8 cellular contexts compared by ENCODE assay signal in the genomic region with DNA sequence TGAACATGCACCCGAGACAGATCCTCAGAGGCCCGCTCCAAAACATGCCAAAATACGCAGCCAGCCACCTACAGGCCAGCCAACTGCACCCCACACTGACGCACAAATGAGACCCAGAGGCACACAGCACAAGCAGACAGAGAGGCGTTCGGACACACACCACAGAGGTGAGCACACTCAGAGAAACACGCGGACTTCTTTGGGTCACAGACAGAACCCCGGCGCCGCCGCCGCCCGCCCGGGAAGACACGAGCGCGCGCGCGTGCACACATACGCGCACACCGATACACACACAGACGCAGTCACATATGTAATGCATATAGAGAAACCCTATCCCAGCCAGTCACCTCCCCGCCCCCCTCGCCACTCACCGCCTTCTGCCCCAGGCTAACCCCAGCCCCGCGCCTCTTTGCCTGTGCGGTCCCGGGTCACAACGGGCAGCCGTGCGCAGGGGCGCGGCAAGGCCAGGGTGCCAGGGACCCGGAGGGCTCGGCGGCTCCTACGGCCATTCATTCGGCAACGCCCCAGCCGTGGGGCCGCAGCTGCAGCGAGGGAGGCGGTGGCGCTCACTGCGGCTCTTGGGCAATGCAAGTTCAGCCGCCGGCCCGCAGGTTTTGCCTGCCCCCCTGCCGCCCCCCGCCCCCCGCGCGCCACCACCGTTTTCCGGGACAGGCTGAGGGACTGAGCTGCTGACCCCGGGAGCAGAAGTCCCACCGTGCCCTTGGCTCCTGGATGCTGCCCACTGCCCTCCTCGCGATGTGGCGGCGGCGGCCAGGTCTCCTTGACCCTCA. TPM values are rescaled to one million over a fixed set of nuclear protein-coding genes. Genes with fewer than 3 reads are reported as not detected.
DNase-seq lines count a peak whose midpoint lies in the region; ATAC-seq and TF ChIP-seq lines count a peak whose summit lies in the region.

No MANE protein-coding gene starts in this region.

- H3K9ac ChIP-seq in MM.1S (ENCODE audit: low read length), result peak overlapping the region; percentile 84

- H3K9me2 ChIP-seq in MM.1S (replicated peaks; ENCODE audit: insufficient read depth, low read length), result no peaks in the 10 kb centered on the region

- DNase-seq in AG04449 (ENCODE audit: low read depth, low spot score) (no peak), MM.1S (peak; percentile 68), coronary artery (ENCODE audit: low spot score) (no peak), lung (ENCODE audit: low spot score) (no peak), GM19238 (ENCODE audit: insufficient read length, low spot score) (no peak)
- DNase-seq in activated CD4-positive, alpha-beta T cell treated with anti-CD3 and anti-CD28 coated beads for 1 hour, result peak; percentile 34
- DNase-seq in stimulated activated naive B cell treated with anti-CD40 and anti-IgM and Interleukin-4, amounts not matched to agents 10 μg/mL and 1 μg/mL and 100 μg/mL, for 72 hours, result no peak

- no peaks in the 10 kb centered on the region for H3K27me3 Mint-ChIP-seq in stimulated activated naive B cell treated with anti-CD40 and anti-IgM and Interleukin-4, amounts not matched to agents 10 μg/mL and 1 μg/mL and 100 μg/mL, for 72 hours

- POLR2A ChIA-PET in AG04449 (lab: Yijun Ruan, JAX), result interaction anchor here (1.0 to 1.8 kb wide), 3 partner anchors 17 to 100 kb away, joined by 4 to 9 read pairs (median 4); a partner anchor contains a TSS

- H3K4me3 Mint-ChIP-seq in stimulated activated naive B cell treated with anti-CD40 and anti-IgM and Interleukin-4, amounts not matched to agents 10 μg/mL and 1 μg/mL and 100 μg/mL, for 72 hours, result peak overlapping the region; percentile 88 to 97

- peak; percentile 33 for ATAC-seq in GM18517 (IDR thresholded peaks at IDR 0.05; ENCODE audit: unreplicated experiment)
- ATAC-seq in lung (ENCODE audit: insufficient read depth, low FRiP score), result peak; percentile 55
- ATAC-seq in stimulated activated naive B cell treated with anti-CD40 and anti-IgM and Interleukin-4, amounts not matched to agents 10 μg/mL and 1 μg/mL and 100 μg/mL, for 72 hours (replicated peaks), result peak; percentile 49 to 55

- CTCF ChIA-PET in AG04449 (lab: Yijun Ruan, JAX), result no interaction called here

- peaks cover 20% of the 10 kb centered on the region for H3F3A ChIP-seq in MM.1S (ENCODE audit: insufficient read depth, low read length)

- H3K4me3 ChIP-seq in AG04449 (ENCODE audit: low read depth, low read length) (peak overlapping the region; percentile 69), MM.1S (ENCODE audit: low read length) (peak overlapping the region; percentile 78), coronary artery (peak overlapping the region; percentile 86), lung (peak overlapping the region; percentile 71)

- H3K4me1 ChIP-seq in MM.1S (ENCODE audit: low read length), result peaks cover 20% of the 10 kb centered on the region
- no peaks in the 10 kb centered on the region for H3K4me1 ChIP-seq in lung (ENCODE audit: control insufficient read depth in 2 of 2, insufficient read depth in 2 of 2, low read length in 2 of 2)

- H3K9me3 ChIP-seq in MM.1S (replicated peaks; ENCODE audit: insufficient read depth, low read length) (no peaks in the 10 kb centered on the region), lung (ENCODE audit: control insufficient read depth in 2 of 2, insufficient read depth in 1 of 2, low read length in 1 of 2) (peaks cover 0 to 3% of the 10 kb centered on the region in 2 donors)

- H3K4me1 Mint-ChIP-seq in stimulated activated naive B cell treated with anti-CD40 and anti-IgM and Interleukin-4, amounts not matched to agents 10 μg/mL and 1 μg/mL and 100 μg/mL, for 72 hours, result peaks cover 50 to 60% of the 10 kb centered on the region in 2 donors

- H2AFZ ChIP-seq in MM.1S (ENCODE audit: low read length), result no peak overlapping the region; the same call in 1 of the 2 replicates

- H3K27me3 ChIP-seq in MM.1S (replicated peaks; ENCODE audit: insufficient read depth, low read length) (no peaks in the 10 kb centered on the region), lung (ENCODE audit: control insufficient read depth, insufficient read depth) (no peaks in the 10 kb centered on the region)

- peaks cover 5% of the 10 kb centered on the region; the same call in 1 of the 2 replicates for H3K36me3 ChIP-seq in MM.1S (replicated peaks; ENCODE audit: insufficient read depth, low read length)
- H3K36me3 ChIP-seq in lung (ENCODE audit: control insufficient read depth in 2 of 2, insufficient read depth in 2 of 2, low read length in 2 of 2), result no peaks in the 10 kb centered on the region

- no peaks in the 10 kb centered on the region for H4K20me1 ChIP-seq in MM.1S (ENCODE audit: insufficient read depth, low read length)

- peak overlapping the region; percentile 96 for H3K4me2 ChIP-seq in MM.1S (ENCODE audit: low read depth, low read length)

- no peaks in the 10 kb centered on the region for H3K9me3 Mint-ChIP-seq in stimulated activated naive B cell treated with anti-CD40 and anti-IgM and Interleukin-4, amounts not matched to agents 10 μg/mL and 1 μg/mL and 100 μg/mL, for 72 hours

- H3K27ac ChIP-seq in MM.1S (ENCODE audit: low read length), result peak overlapping the region; percentile 73
- H3K27ac ChIP-seq in coronary artery, result peak overlapping the region; percentile 1 to 85
- peak overlapping the region in 1 of 2 donors; percentile 75 for H3K27ac ChIP-seq in lung (ENCODE audit: low read depth in 1 of 2, low read length in 1 of 2)

- H3K36me3 Mint-ChIP-seq in stimulated activated naive B cell treated with anti-CD40 and anti-IgM and Interleukin-4, amounts not matched to agents 10 μg/mL and 1 μg/mL and 100 μg/mL, for 72 hours, result peaks cover 2 to 33% of the 10 kb centered on the region in 2 donors

- H3K79me2 ChIP-seq in MM.1S (ENCODE audit: low read length), result peaks cover 55% of the 10 kb centered on the region

- H3K27ac Mint-ChIP-seq in stimulated activated naive B cell treated with anti-CD40 and anti-IgM and Interleukin-4, amounts not matched to agents 10 μg/mL and 1 μg/mL and 100 μg/mL, for 72 hours, result peak overlapping the region; percentile 96

- peak; percentile 15 for TF ChIP-seq CTCF in AG04449 (IDR thresholded peaks at IDR 0.05; ENCODE audit: insufficient read depth, low read length, missing control alignments)
- TF ChIP-seq CTCF in MM.1S (IDR thresholded peaks at IDR 0.05; ENCODE audit: low read length), result peak; percentile 36
- TF ChIP-seq CTCF in coronary artery (IDR thresholded peaks at IDR 0.05), result no peak
- TF ChIP-seq CTCF in lung (IDR thresholded peaks at IDR 0.05; ENCODE audit: control extremely low read depth, extremely low read depth), result peak; percentile 1

- WGBS in lung, 2 donors, result 2 to 25% methylated on average over 24 to 66 of the region's 66 CpGs

RNA-seq across cellular contexts. Expression of a gene that starts 0.5 kb away (rescaled TPM):
- total RNA-seq in lung, result 10 to 100 TPM; 21.7 to 25.8 TPM
- polyA plus RNA-seq in lung, result 10 to 100 TPM in 1 of 2 donors, 1 to 10 TPM in 1; 6.2 to 13.5 TPM

Comparison
In these comparisons a context has a peak if more than half of its experiments do, and no peak if none do; other contexts are left out.
1. DNase-seq: peak in MM.1S (single experiment) and activated CD4-positive, alpha-beta T cell treated with anti-CD3 and anti-CD28 coated beads for 1 hour (single experiment); none in AG04449 (single experiment), coronary artery (single experiment), lung (single experiment), stimulated activated naive B cell treated with anti-CD40 and anti-IgM and Interleukin-4, amounts not matched to agents 10 μg/mL and 1 μg/mL and 100 μg/mL, for 72 hours (single experiment) and GM19238 (single experiment).
2. Peak in every context shown above with its lines, with median percentiles within 50 percentile points of each other: H3K4me3 ChIP-seq and ATAC-seq.